Comparison of ENCODE assay signal across 21 cellular contexts in the genomic region with DNA sequence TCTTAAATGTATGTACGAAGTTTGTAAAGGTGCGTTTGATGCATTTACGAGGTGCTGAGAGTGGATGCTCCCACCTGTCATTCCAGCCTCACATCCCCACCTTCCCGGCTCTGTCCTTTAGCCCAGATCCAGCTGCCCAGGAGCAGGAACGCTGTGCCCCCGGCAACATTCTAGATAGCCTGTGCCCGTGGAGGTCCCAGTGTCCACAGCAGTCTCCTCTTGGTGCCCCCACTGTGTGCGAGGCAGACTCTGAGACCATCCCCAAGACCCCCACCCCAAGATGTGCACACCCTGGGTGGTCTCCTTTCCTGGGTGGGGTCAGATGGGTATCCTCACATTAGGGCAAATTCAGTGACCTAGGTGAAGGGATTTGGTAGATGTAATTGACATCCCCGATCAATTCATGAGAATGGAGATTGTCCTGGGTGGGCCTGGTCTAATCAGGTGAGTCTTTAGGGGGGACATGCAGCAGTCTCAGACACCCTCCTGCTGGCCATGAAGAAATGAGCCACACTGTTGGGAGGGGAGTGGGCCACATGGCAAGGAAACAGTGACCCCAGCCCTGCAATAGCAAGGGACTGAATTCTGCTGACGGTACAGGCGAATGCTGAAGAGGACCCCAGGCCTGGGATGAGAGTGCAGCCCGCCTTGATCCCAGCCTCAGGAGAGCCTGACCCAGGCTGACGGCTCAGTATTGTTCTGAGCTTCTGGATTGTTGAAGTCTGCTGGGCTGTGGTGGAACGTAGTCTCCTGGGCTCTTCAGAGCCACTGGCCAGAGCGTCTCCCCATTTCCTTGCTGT.
"Had no signal": no experiment of that assay in that cellular context is flagged by ENCODE, and none has a peak within 500 bp of the region (broad histone marks: within the 10 kb centered on the region; RNA-seq: fewer than 3 reads in every experiment).

No MANE protein-coding gene starts in this region.

- H3K27me3 Mint-ChIP-seq: central memory CD8-positive, alpha-beta T cell; dendritic cell treated with granulocyte-macrophage colony-stimulating factor and Interleukin-4, amounts not matched to agents 40 ng/mL and 50 ng/mL, for 4 days; effector memory CD8-positive, alpha-beta T cell; naive B cell; stimulated activated naive CD8-positive, alpha-beta T cell treated with anti-CD3 and anti-CD28 coated beads, Interleukin-15, Interleukin-2, amounts not matched to agents 100 ng/mL and 50 ng/mL, for 24 hours had no signal

- H3K4me3 Mint-ChIP-seq: central memory CD8-positive, alpha-beta T cell; dendritic cell treated with granulocyte-macrophage colony-stimulating factor and Interleukin-4, amounts not matched to agents 40 ng/mL and 50 ng/mL, for 4 days; effector memory CD8-positive, alpha-beta T cell; immature natural killer cell; naive B cell; stimulated activated naive CD8-positive, alpha-beta T cell treated with anti-CD3 and anti-CD28 coated beads, Interleukin-15, Interleukin-2, amounts not matched to agents 100 ng/mL and 50 ng/mL, for 24 hours had no signal

- H3K4me3 ChIP-seq: esophagus squamous epithelium, gastroesophageal sphincter, lung, ovary, smooth muscle cell, tibial artery, upper lobe of right lung had no signal

- H3K4me2 ChIP-seq: smooth muscle cell had no signal

- H3K9me3 ChIP-seq: esophagus squamous epithelium, ovary, tibial artery, upper lobe of right lung had no signal

- FAIRE-seq: colon had no signal

- H3K27me3 ChIP-seq: esophagus squamous epithelium, gastroesophageal sphincter, ovary, tibial artery, upper lobe of right lung had no signal

- H3K9me3 Mint-ChIP-seq: central memory CD8-positive, alpha-beta T cell; effector memory CD8-positive, alpha-beta T cell; immature natural killer cell had no signal

- H3K27ac ChIP-seq: esophagus squamous epithelium, gastroesophageal sphincter, ovary, upper lobe of right lung had no signal

- ATAC-seq: effector memory CD8-positive, alpha-beta T cell; gastroesophageal sphincter; left colon; left ventricle myocardium superior; right cardiac atrium; upper lobe of right lung had no signal

- H3K27ac Mint-ChIP-seq: dendritic cell treated with granulocyte-macrophage colony-stimulating factor and Interleukin-4, amounts not matched to agents 40 ng/mL and 50 ng/mL, for 4 days; effector memory CD8-positive, alpha-beta T cell; stimulated activated naive CD8-positive, alpha-beta T cell treated with anti-CD3 and anti-CD28 coated beads, Interleukin-15, Interleukin-2, amounts not matched to agents 100 ng/mL and 50 ng/mL, for 24 hours had no signal

- DNase-seq: effector memory CD8-positive, alpha-beta T cell; esophagus squamous epithelium; foreskin fibroblast; glutamatergic neuron; immature natural killer cell; left colon; left ventricle myocardium superior; mesenchymal stem cell; naive B cell; ovary; right cardiac atrium; stimulated activated CD4-positive, alpha-beta T cell treated with anti-CD3 and anti-CD28 coated beads, Interleukin-2, amount 100 ng/mL, for 48 hours; tibial artery; upper lobe of right lung had no signal

- H3K36me3 ChIP-seq: ovary, upper lobe of right lung had no signal

- H3K4me1 ChIP-seq: upper lobe of right lung had no signal
